2 cellular contexts compared by ENCODE assay signal in the genomic region with DNA sequence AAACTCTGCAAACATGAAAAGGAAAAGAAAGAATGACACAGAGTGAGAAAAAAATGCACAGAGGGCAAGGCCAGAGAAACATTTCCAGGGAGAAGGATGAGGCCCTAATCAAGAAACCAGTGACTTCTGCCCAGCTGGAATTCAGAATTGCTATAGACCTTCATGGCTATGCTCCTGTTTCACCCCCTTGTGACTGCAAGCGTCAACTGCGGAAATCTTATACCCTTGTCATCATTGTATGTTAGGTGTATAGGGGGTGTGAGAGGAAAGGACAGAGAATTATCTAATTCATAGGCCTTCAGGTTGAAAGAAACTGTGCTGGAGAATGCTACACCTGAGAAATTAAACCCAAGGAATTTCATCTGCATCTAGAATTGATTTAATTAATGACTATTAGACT.
TF ChIP-seq lines count a peak whose summit lies in the region.

No MANE protein-coding gene starts in this region.

TF ChIP-seq in HepG2, 621 proteins besides CTCF, POLR2A, EP300 and RAD21 (continued from another document):
- no peak for TF ChIP-seq ARID3A (IDR thresholded peaks at IDR 0.05; ENCODE audit: low read depth, low read length)
- TF ChIP-seq HMGXB4 (CRISPR knock-in tag; IDR thresholded peaks at IDR 0.05; ENCODE audit: borderline replicate concordance in 1 of 2, low read depth in 1 of 2) = no peak
- TF ChIP-seq GTF3A (CRISPR knock-in tag; conservative IDR thresholded peaks at IDR 0.05) = no peak
- no peak for TF ChIP-seq YEATS2 (CRISPR knock-in tag; IDR thresholded peaks at IDR 0.05; ENCODE audit: borderline replicate concordance)
- TF ChIP-seq SALL2 (CRISPR knock-in tag; IDR thresholded peaks at IDR 0.05) = no peak
- TF ChIP-seq HNF4G (IDR thresholded peaks at IDR 0.05; ENCODE audit: borderline replicate concordance, low read depth, low read length) = no peak
- TF ChIP-seq HNF4G (CRISPR knock-in tag; IDR thresholded peaks at IDR 0.05; ENCODE audit: borderline replicate concordance, low read depth) = no peak
- TF ChIP-seq, protein P1, sequence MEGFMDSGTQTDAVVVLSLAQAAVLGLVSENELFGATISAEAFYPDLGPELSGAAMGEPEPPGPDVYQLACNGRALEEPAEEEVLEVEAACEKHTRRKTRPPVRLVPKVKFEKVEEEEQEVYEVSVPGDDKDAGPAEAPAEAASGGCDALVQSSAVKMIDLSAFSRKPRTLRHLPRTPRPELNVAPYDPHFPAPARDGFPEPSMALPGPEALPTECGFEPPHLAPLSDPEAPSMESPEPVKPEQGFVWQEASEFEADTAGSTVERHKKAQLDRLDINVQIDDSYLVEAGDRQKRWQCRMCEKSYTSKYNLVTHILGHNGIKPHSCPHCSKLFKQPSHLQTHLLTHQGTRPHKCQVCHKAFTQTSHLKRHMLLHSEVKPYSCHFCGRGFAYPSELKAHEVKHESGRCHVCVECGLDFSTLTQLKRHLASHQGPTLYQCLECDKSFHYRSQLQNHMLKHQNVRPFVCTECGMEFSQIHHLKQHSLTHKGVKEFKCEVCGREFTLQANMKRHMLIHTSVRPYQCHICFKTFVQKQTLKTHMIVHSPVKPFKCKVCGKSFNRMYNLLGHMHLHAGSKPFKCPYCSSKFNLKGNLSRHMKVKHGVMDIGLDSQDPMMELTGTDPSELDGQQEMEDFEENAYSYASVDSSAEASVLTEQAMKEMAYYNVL (CRISPR knock-in tag; IDR thresholded peaks at IDR 0.05; ENCODE audit: borderline replicate concordance) = no peak
- no peak for TF ChIP-seq ARNT (IDR thresholded peaks at IDR 0.05)
- no peak for TF ChIP-seq ZNF747 (CRISPR knock-in tag; IDR thresholded peaks at IDR 0.05; ENCODE audit: borderline replicate concordance)
- no peak for TF ChIP-seq ZNF83 (CRISPR knock-in tag; IDR thresholded peaks at IDR 0.05; ENCODE audit: borderline replicate concordance)
- TF ChIP-seq ZNF552 (CRISPR knock-in tag; IDR thresholded peaks at IDR 0.05; ENCODE audit: borderline replicate concordance) = no peak
- TF ChIP-seq, protein P2, sequence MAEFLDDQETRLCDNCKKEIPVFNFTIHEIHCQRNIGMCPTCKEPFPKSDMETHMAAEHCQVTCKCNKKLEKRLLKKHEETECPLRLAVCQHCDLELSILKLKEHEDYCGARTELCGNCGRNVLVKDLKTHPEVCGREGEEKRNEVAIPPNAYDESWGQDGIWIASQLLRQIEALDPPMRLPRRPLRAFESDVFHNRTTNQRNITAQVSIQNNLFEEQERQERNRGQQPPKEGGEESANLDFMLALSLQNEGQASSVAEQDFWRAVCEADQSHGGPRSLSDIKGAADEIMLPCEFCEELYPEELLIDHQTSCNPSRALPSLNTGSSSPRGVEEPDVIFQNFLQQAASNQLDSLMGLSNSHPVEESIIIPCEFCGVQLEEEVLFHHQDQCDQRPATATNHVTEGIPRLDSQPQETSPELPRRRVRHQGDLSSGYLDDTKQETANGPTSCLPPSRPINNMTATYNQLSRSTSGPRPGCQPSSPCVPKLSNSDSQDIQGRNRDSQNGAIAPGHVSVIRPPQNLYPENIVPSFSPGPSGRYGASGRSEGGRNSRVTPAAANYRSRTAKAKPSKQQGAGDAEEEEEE (CRISPR knock-in tag; IDR thresholded peaks at IDR 0.05; ENCODE audit: borderline replicate concordance) = no peak

TF ChIP-seq in K562, 482 proteins besides CTCF, POLR2A, EP300 and RAD21 (continued from another document):
- TF ChIP-seq, protein P3, sequence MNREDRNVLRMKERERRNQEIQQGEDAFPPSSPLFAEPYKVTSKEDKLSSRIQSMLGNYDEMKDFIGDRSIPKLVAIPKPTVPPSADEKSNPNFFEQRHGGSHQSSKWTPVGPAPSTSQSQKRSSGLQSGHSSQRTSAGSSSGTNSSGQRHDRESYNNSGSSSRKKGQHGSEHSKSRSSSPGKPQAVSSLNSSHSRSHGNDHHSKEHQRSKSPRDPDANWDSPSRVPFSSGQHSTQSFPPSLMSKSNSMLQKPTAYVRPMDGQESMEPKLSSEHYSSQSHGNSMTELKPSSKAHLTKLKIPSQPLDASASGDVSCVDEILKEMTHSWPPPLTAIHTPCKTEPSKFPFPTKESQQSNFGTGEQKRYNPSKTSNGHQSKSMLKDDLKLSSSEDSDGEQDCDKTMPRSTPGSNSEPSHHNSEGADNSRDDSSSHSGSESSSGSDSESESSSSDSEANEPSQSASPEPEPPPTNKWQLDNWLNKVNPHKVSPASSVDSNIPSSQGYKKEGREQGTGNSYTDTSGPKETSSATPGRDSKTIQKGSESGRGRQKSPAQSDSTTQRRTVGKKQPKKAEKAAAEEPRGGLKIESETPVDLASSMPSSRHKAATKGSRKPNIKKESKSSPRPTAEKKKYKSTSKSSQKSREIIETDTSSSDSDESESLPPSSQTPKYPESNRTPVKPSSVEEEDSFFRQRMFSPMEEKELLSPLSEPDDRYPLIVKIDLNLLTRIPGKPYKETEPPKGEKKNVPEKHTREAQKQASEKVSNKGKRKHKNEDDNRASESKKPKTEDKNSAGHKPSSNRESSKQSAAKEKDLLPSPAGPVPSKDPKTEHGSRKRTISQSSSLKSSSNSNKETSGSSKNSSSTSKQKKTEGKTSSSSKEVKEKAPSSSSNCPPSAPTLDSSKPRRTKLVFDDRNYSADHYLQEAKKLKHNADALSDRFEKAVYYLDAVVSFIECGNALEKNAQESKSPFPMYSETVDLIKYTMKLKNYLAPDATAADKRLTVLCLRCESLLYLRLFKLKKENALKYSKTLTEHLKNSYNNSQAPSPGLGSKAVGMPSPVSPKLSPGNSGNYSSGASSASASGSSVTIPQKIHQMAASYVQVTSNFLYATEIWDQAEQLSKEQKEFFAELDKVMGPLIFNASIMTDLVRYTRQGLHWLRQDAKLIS (CRISPR knock-in tag; IDR thresholded peaks at IDR 0.05) = no peak
- TF ChIP-seq ZNF140 (CRISPR knock-in tag; IDR thresholded peaks at IDR 0.05) (no peak), ZNF707 (CRISPR knock-in tag; conservative IDR thresholded peaks at IDR 0.05) (no peak), ETS2 (tag; IDR thresholded peaks at IDR 0.05; ENCODE audit: borderline replicate concordance, poor library complexity, severe bottlenecking) (no peak), SMARCA4 (IDR thresholded peaks at IDR 0.05) (no peak), MCM7 (IDR thresholded peaks at IDR 0.05) (no peak)
- TF ChIP-seq, protein P4, sequence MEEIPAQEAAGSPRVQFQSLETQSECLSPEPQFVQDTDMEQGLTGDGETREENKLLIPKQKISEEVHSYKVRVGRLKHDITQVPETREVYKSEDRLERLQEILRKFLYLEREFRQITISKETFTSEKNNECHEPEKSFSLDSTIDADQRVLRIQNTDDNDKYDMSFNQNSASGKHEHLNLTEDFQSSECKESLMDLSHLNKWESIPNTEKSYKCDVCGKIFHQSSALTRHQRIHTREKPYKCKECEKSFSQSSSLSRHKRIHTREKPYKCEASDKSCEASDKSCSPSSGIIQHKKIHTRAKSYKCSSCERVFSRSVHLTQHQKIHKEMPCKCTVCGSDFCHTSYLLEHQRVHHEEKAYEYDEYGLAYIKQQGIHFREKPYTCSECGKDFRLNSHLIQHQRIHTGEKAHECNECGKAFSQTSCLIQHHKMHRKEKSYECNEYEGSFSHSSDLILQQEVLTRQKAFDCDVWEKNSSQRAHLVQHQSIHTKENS (CRISPR knock-in tag; IDR thresholded peaks at IDR 0.05) = no peak
- TF ChIP-seq, protein P5, sequence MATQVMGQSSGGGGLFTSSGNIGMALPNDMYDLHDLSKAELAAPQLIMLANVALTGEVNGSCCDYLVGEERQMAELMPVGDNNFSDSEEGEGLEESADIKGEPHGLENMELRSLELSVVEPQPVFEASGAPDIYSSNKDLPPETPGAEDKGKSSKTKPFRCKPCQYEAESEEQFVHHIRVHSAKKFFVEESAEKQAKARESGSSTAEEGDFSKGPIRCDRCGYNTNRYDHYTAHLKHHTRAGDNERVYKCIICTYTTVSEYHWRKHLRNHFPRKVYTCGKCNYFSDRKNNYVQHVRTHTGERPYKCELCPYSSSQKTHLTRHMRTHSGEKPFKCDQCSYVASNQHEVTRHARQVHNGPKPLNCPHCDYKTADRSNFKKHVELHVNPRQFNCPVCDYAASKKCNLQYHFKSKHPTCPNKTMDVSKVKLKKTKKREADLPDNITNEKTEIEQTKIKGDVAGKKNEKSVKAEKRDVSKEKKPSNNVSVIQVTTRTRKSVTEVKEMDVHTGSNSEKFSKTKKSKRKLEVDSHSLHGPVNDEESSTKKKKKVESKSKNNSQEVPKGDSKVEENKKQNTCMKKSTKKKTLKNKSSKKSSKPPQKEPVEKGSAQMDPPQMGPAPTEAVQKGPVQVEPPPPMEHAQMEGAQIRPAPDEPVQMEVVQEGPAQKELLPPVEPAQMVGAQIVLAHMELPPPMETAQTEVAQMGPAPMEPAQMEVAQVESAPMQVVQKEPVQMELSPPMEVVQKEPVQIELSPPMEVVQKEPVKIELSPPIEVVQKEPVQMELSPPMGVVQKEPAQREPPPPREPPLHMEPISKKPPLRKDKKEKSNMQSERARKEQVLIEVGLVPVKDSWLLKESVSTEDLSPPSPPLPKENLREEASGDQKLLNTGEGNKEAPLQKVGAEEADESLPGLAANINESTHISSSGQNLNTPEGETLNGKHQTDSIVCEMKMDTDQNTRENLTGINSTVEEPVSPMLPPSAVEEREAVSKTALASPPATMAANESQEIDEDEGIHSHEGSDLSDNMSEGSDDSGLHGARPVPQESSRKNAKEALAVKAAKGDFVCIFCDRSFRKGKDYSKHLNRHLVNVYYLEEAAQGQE (CRISPR knock-in tag; IDR thresholded peaks at IDR 0.05; ENCODE audit: low read depth) = no peak
